Comparison of ENCODE assay signal across 8 cellular contexts in genomic region chr11:2194877-2195755, GRCh38. TPM values are rescaled to one million over a fixed set of nuclear protein-coding genes. Genes with fewer than 3 reads are reported as not detected.
A peak's percentile ranks its signal among the peaks of the same experiment; 100 is the strongest.
DNase-seq lines count a peak whose midpoint lies in the region; ATAC-seq and TF ChIP-seq lines count a peak whose summit lies in the region.

No MANE protein-coding gene starts in this region.

- peak; percentile 86 for TF ChIP-seq CTCF in OCI-LY3 (IDR thresholded peaks at IDR 0.05; ENCODE audit: low read depth, low read length)
- peak; percentile 78 to 82 for TF ChIP-seq CTCF in right atrium auricular region (IDR thresholded peaks at IDR 0.05)

- H3K4me3 ChIP-seq in OCI-LY3 (ENCODE audit: low read length): peak overlapping the region; percentile 64
- H3K4me3 ChIP-seq in right atrium auricular region: no peak overlapping the region

- H3K4me1 ChIP-seq in OCI-LY3 (ENCODE audit: low read length) (no peaks in the 10 kb centered on the region), right atrium auricular region (no peaks in the 10 kb centered on the region)

- DNase-seq in SKM-1 treated with dmso at 0.1 percent for 144 hours (lab: John Stamatoyannopoulos, UW; ENCODE audit: unreplicated experiment): peak; percentile 11
- no peak for DNase-seq in SKM-1 (lab: John Stamatoyannopoulos, UW; ENCODE audit: unreplicated experiment)
- DNase-seq in activated effector memory CD4-positive, alpha-beta T cell treated with Interleukin-2 at 50 U/mL for 16 hours: peak; percentile 13
- no peak for DNase-seq in right atrium auricular region (ENCODE audit: low spot score)
- DNase-seq in stimulated activated CD4-positive, alpha-beta T cell treated with anti-CD3 and anti-CD28 coated beads, TNF-alpha, amount 100 ng/mL, for 24 hours (ENCODE audit: low read depth in 3 of 3): peak; percentile 27 to 51 (median 31)

- H3K4me2 ChIP-seq in OCI-LY3 (ENCODE audit: low read length): peak overlapping the region; percentile 73

- no peak overlapping the region for H3K27ac ChIP-seq in OCI-LY3 (ENCODE audit: low read length)
- no peak overlapping the region for H3K27ac ChIP-seq in right atrium auricular region

- no peaks in the 10 kb centered on the region for H3K27me3 ChIP-seq in OCI-LY3 (ENCODE audit: low read depth, low read length)
- no peaks in the 10 kb centered on the region for H3K27me3 ChIP-seq in right atrium auricular region

- peak overlapping the region; percentile 75; the same call in 1 of the 2 replicates for H2AFZ ChIP-seq in OCI-LY3 (ENCODE audit: low read depth, low read length)

- H3K36me3 ChIP-seq in OCI-LY3 (replicated peaks; ENCODE audit: low read depth, low read length) (no peaks in the 10 kb centered on the region), right atrium auricular region (no peaks in the 10 kb centered on the region)

- ATAC-seq in GM19452 (IDR thresholded peaks at IDR 0.05; ENCODE audit: unreplicated experiment): no peak
- ATAC-seq in HG03442 (IDR thresholded peaks at IDR 0.05; ENCODE audit: unreplicated experiment): no peak

- H3K9me3 ChIP-seq in OCI-LY3 (ENCODE audit: insufficient read depth, low read length) (no peaks in the 10 kb centered on the region), right atrium auricular region (no peaks in the 10 kb centered on the region)

- no peak overlapping the region for H3K9ac ChIP-seq in OCI-LY3 (ENCODE audit: low read length)

- H4K20me1 ChIP-seq in OCI-LY3 (ENCODE audit: insufficient read depth, low read length): no peaks in the 10 kb centered on the region

- H3K79me2 ChIP-seq in OCI-LY3 (ENCODE audit: low read length): no peaks in the 10 kb centered on the region

RNA-seq across cellular contexts. Expression of gene TH, which starts 23.5 kb away (rescaled TPM):
- not detected for total RNA-seq in right atrium auricular region

RNA-seq across cellular contexts. Expression of gene INS, which starts 34.1 kb away (rescaled TPM):
- not detected for total RNA-seq in right atrium auricular region

RNA-seq across cellular contexts. Expression of gene IGF2, which starts 55.9 kb away (rescaled TPM):
- 10 to 100 TPM; 43.2 to 61.9 TPM for total RNA-seq in right atrium auricular region

Comparison
In these comparisons a context has a peak if more than half of its experiments do, and no peak if none do; other contexts are left out.
1. DNase-seq: peak in SKM-1 treated with dmso at 0.1 percent for 144 hours (single experiment), activated effector memory CD4-positive, alpha-beta T cell treated with Interleukin-2 at 50 U/mL for 16 hours (single experiment) and stimulated activated CD4-positive, alpha-beta T cell treated with anti-CD3 and anti-CD28 coated beads, TNF-alpha, amount 100 ng/mL, for 24 hours (3 of 3); none in SKM-1 (single experiment) and right atrium auricular region (single experiment).